Comparison of ENCODE assay signal across 8 cellular contexts in genomic region chr12:21526053-21526452, GRCh38. TPM values are rescaled to one million over a fixed set of nuclear protein-coding genes. Genes with fewer than 3 reads are reported as not detected.
A peak's percentile ranks its signal among the peaks of the same experiment; 100 is the strongest.
DNase-seq lines count a peak whose midpoint lies in the region; ATAC-seq and TF ChIP-seq lines count a peak whose summit lies in the region.

A gene with protein sequence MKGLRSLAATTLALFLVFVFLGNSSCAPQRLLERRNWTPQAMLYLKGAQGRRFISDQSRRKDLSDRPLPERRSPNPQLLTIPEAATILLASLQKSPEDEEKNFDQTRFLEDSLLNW (plus strand): TSS chr12:21526296. CDS start chr12:21526473, 177 bp downstream.

- peaks cover 34% of the 10 kb centered on the region for H3K27me3 Mint-ChIP-seq in activated CD4-positive, alpha-beta T cell treated with anti-CD3 and anti-CD28 coated beads, Interleukin-2, amount 10 ng/mL, durations not matched to agents 24 days and 14 days
- peaks cover 26% of the 10 kb centered on the region for H3K27me3 Mint-ChIP-seq in activated naive CD8-positive, alpha-beta T cell treated with anti-CD3 and anti-CD28 coated beads for 36 hours

- peak within 1 kb of the TSS; percentile 81 for H3K4me3 ChIP-seq in iPS-18c (ENCODE audit: insufficient read depth, low read depth, low read length)
- H3K4me3 ChIP-seq in thymus (ENCODE audit: low read length): peak within 1 kb of the TSS; percentile 44
- no peak within 1 kb of the TSS for H3K4me3 ChIP-seq in ovary

- 99% methylated on average over 1 of the region's 1 CpG for WGBS in thymus
- WGBS in ovary, 3 donors: 94 to 98% (median 96%) methylated on average over 1 of the region's 1 CpG

- H3K36me3 Mint-ChIP-seq in activated CD4-positive, alpha-beta T cell treated with anti-CD3 and anti-CD28 coated beads, Interleukin-2, amount 10 ng/mL, durations not matched to agents 24 days and 14 days (ENCODE audit: low read depth): peaks cover 1% of the 10 kb centered on the region
- H3K36me3 Mint-ChIP-seq in activated naive CD8-positive, alpha-beta T cell treated with anti-CD3 and anti-CD28 coated beads for 36 hours: no peaks in the 10 kb centered on the region

- no peak within 1 kb of the TSS for H3K27ac ChIP-seq in thymus (ENCODE audit: low read depth)
- no peak within 1 kb of the TSS for H3K27ac ChIP-seq in ovary

- no peak for TF ChIP-seq POLR2A in ovary (IDR thresholded peaks at IDR 0.05)

- peaks cover 4% of the 10 kb centered on the region for H3K9me3 Mint-ChIP-seq in activated CD4-positive, alpha-beta T cell treated with anti-CD3 and anti-CD28 coated beads, Interleukin-2, amount 10 ng/mL, durations not matched to agents 24 days and 14 days
- H3K9me3 Mint-ChIP-seq in activated naive CD8-positive, alpha-beta T cell treated with anti-CD3 and anti-CD28 coated beads for 36 hours: peaks cover 5% of the 10 kb centered on the region

- no peak for TF ChIP-seq EP300 in ovary (IDR thresholded peaks at IDR 0.05)

- no peak for DNase-seq in activated CD4-positive, alpha-beta T cell treated with anti-CD3 and anti-CD28 coated beads, Interleukin-2, amount 10 ng/mL, durations not matched to agents 24 days and 14 days
- DNase-seq in activated CD4-positive, alpha-beta T cell treated with anti-CD3 and anti-CD28 coated beads, Interleukin-2, amount 50 U/mL, for 1 hour: no peak
- DNase-seq in activated naive CD8-positive, alpha-beta T cell treated with anti-CD3 and anti-CD28 coated beads for 36 hours: no peak
- DNase-seq in SK-N-DZ (ENCODE audit: low spot score) (no peak), ovary (no peak)

- TF ChIP-seq CTCF in ovary (IDR thresholded peaks at IDR 0.05): no peak

- peaks cover 3% of the 10 kb centered on the region for H3K4me1 Mint-ChIP-seq in activated CD4-positive, alpha-beta T cell treated with anti-CD3 and anti-CD28 coated beads, Interleukin-2, amount 10 ng/mL, durations not matched to agents 24 days and 14 days
- H3K4me1 Mint-ChIP-seq in activated naive CD8-positive, alpha-beta T cell treated with anti-CD3 and anti-CD28 coated beads for 36 hours: peaks cover 4% of the 10 kb centered on the region

- H3K27ac Mint-ChIP-seq in activated CD4-positive, alpha-beta T cell treated with anti-CD3 and anti-CD28 coated beads, Interleukin-2, amount 10 ng/mL, durations not matched to agents 24 days and 14 days: no peak within 1 kb of the TSS
- no peak within 1 kb of the TSS for H3K27ac Mint-ChIP-seq in activated naive CD8-positive, alpha-beta T cell treated with anti-CD3 and anti-CD28 coated beads for 36 hours

- H3K4me1 ChIP-seq in thymus (ENCODE audit: control insufficient read depth, insufficient read depth, low read length): no peaks in the 10 kb centered on the region
- H3K4me1 ChIP-seq in ovary (ENCODE audit: insufficient read depth): no peaks in the 10 kb centered on the region

- peaks cover 15% of the 10 kb centered on the region for H3K27me3 ChIP-seq in thymus (ENCODE audit: control insufficient read depth, insufficient read depth)
- no peaks in the 10 kb centered on the region for H3K27me3 ChIP-seq in ovary

- H3K9me3 ChIP-seq in iPS-18c (ENCODE audit: control insufficient read depth, insufficient read depth, low read length) (no peaks in the 10 kb centered on the region), thymus (ENCODE audit: control insufficient read depth) (no peaks in the 10 kb centered on the region), ovary (no peaks in the 10 kb centered on the region)

- peak within 1 kb of the TSS; percentile 71 for H3K4me3 Mint-ChIP-seq in activated CD4-positive, alpha-beta T cell treated with anti-CD3 and anti-CD28 coated beads, Interleukin-2, amount 10 ng/mL, durations not matched to agents 24 days and 14 days
- peak within 1 kb of the TSS; percentile 72 for H3K4me3 Mint-ChIP-seq in activated naive CD8-positive, alpha-beta T cell treated with anti-CD3 and anti-CD28 coated beads for 36 hours

- ATAC-seq in HG03342 (IDR thresholded peaks at IDR 0.05; ENCODE audit: unreplicated experiment): no peak

- intact Hi-C loops in activated CD4-positive, alpha-beta T cell treated with anti-CD3 and anti-CD28 coated beads, Interleukin-2, amount 10 ng/mL, durations not matched to agents 24 days and 14 days (cut with micrococcal nuclease): loop anchor here (2.0 to 5.0 kb wide), 2 partner anchors 25 to 36 kb away; partner anchors contain the start of genes GOLT1B and RECQL
- intact Hi-C loops in ovary (cut with DNase I): no loop called here

- H3K36me3 ChIP-seq in thymus (ENCODE audit: control insufficient read depth, insufficient read depth): no peaks in the 10 kb centered on the region
- no peaks in the 10 kb centered on the region for H3K36me3 ChIP-seq in ovary

RNA-seq across cellular contexts. Expression of the gene that starts here (rescaled TPM):
- 0.59 and 1.0 TPM in 2 replicates for total RNA-seq in activated CD4-positive, alpha-beta T cell treated with anti-CD3 and anti-CD28 coated beads, Interleukin-2, amount 10 ng/mL, durations not matched to agents 24 days and 14 days
- under 1 TPM; 0.31 to 0.42 TPM for total RNA-seq in activated naive CD8-positive, alpha-beta T cell treated with anti-CD3 and anti-CD28 coated beads for 36 hours
- polyA plus RNA-seq in thymus: 4.1 TPM
- not detected in 2 replicates for polyA plus RNA-seq in SK-N-DZ (2014; cell fraction: cytosol; rRNA removed)
- 0.07 TPM in 1 of 2 replicates, not detected in the other for polyA plus RNA-seq in SK-N-DZ (2014; cell fraction: nucleus; rRNA removed)
- total RNA-seq in ovary: 1 to 10 TPM in 1 of 7 donors, under 1 TPM in 3, not detected in 3; 0.22 to 1.1 (median 0.39) TPM
- polyA plus RNA-seq in ovary: under 1 TPM; 0.16 to 0.17 TPM
